Comparison of ENCODE assay signal across 23 cellular contexts in genomic region chr1:185419718-185420117, GRCh38.
DNase-seq lines count a peak whose midpoint lies in the region; ATAC-seq and TF ChIP-seq lines count a peak whose summit lies in the region.
"Had no signal": no experiment of that assay in that cellular context is flagged by ENCODE, and none has a peak within 500 bp of the region (broad histone marks: within the 10 kb centered on the region; RNA-seq: fewer than 3 reads in every experiment).

No MANE protein-coding gene starts in this region.

- no peak overlapping the region for H3K23ac ChIP-seq in mesenchymal stem cell (ENCODE audit: low read length in 2 of 2)

- WGBS in mesenchymal stem cell = 15% methylated on average over 3 of the region's 3 CpGs

- CTCF ChIA-PET in activated CD8-positive, alpha-beta T cell treated with anti-CD3 and anti-CD28 coated beads, Interleukin-2, amount 10 ng/mL, durations not matched to agents 7 days and 5 days (lab: Charles Lee) = interaction anchor here (1.0 to 2.9 kb wide), 7 partner anchors 15 to 250 kb away, joined by 3 to 15 read pairs (median 4); partner anchors contain the start of gene IVNS1ABP

- no peak overlapping the region for H2AK5ac ChIP-seq in mesenchymal stem cell (ENCODE audit: low read length, severe bottlenecking)

- no peak overlapping the region for H2BK12ac ChIP-seq in mesenchymal stem cell (ENCODE audit: low read length in 2 of 2)

- H3K4me1 Mint-ChIP-seq in activated CD8-positive, alpha-beta T cell treated with anti-CD3 and anti-CD28 coated beads, Interleukin-2, amount 10 ng/mL, durations not matched to agents 7 days and 5 days (ENCODE audit: low read depth) = peaks cover 81% of the 10 kb centered on the region

- H3K27ac ChIP-seq in mesenchymal stem cell (ENCODE audit: low read length, poor library complexity, severe bottlenecking) = no peak overlapping the region
- H3K27ac ChIP-seq: KMS-11, right lobe of liver, tibial artery had no signal

- H3K4me1 ChIP-seq in mesenchymal stem cell (ENCODE audit: control insufficient read depth, insufficient read depth, low read depth, low read length) = peaks cover 3% of the 10 kb centered on the region
- H3K4me1 ChIP-seq: right lobe of liver, stomach, tibial artery had no signal

- H4K8ac ChIP-seq in mesenchymal stem cell (ENCODE audit: low read length) = no peak overlapping the region

- no peak overlapping the region for H2BK120ac ChIP-seq in mesenchymal stem cell (ENCODE audit: low read depth, low read length)

- no peak overlapping the region for H3K4me3 Mint-ChIP-seq in activated CD8-positive, alpha-beta T cell treated with anti-CD3 and anti-CD28 coated beads, Interleukin-2, amount 10 ng/mL, durations not matched to agents 7 days and 5 days
- H3K4me3 Mint-ChIP-seq: activated naive CD8-positive, alpha-beta T cell treated with anti-CD3 and anti-CD28 coated beads, Interleukin-2, amount 50 U/mL, for 24 hours; CD4-positive, CD25-positive, alpha-beta regulatory T cell had no signal

- H2AFZ ChIP-seq in mesenchymal stem cell (ENCODE audit: low read depth, low read length) = no peak overlapping the region

- peaks cover 0 to 10% of the 10 kb centered on the region in 2 experiments for H3K27me3 ChIP-seq in mesenchymal stem cell (ENCODE audit: control insufficient read depth in 1 of 2, insufficient read depth in 1 of 2, low read length in 2 of 2)
- H3K27me3 ChIP-seq: right lobe of liver, stomach, tibial artery had no signal

- H3K9me3 Mint-ChIP-seq in activated CD8-positive, alpha-beta T cell treated with anti-CD3 and anti-CD28 coated beads, Interleukin-2, amount 10 ng/mL, durations not matched to agents 7 days and 5 days (ENCODE audit: insufficient read depth) = peaks cover 5% of the 10 kb centered on the region
- H3K9me3 Mint-ChIP-seq: activated naive CD8-positive, alpha-beta T cell treated with anti-CD3 and anti-CD28 coated beads, Interleukin-2, amount 50 U/mL, for 24 hours; activated T-helper 2 cell treated with anti-CD3 and anti-CD28 coated beads, Interferon-gamma antibody, Interleukin-2, Interleukin-4, amounts not matched to agents 10 μg/mL and 5 μg/mL and 100 μg/mL, durations not matched to agents 14 hours and 24 hours and 36 hours; naive thymus-derived CD8-positive, alpha-beta T cell had no signal

- H3K18ac ChIP-seq in mesenchymal stem cell (ENCODE audit: low read depth in 1 of 2, low read length in 2 of 2) = no peak overlapping the region

- H3K36me3 Mint-ChIP-seq in activated CD8-positive, alpha-beta T cell treated with anti-CD3 and anti-CD28 coated beads, Interleukin-2, amount 10 ng/mL, durations not matched to agents 7 days and 5 days (ENCODE audit: low read depth) = peaks cover 48% of the 10 kb centered on the region
- H3K36me3 Mint-ChIP-seq: CD4-positive, CD25-positive, alpha-beta regulatory T cell; naive thymus-derived CD8-positive, alpha-beta T cell had no signal

- no peaks in the 10 kb centered on the region for H3K79me1 ChIP-seq in mesenchymal stem cell (replicated peaks; ENCODE audit: low read length, poor library complexity, severe bottlenecking)

- no peak overlapping the region for H2BK15ac ChIP-seq in mesenchymal stem cell (ENCODE audit: low read depth, poor library complexity, severe bottlenecking)

- H3K4ac ChIP-seq in mesenchymal stem cell (ENCODE audit: low read depth in 1 of 2, low read length in 2 of 2) = no peak overlapping the region

- H4K91ac ChIP-seq in mesenchymal stem cell (ENCODE audit: low read length) = no peak overlapping the region

- H3K9ac ChIP-seq in mesenchymal stem cell (ENCODE audit: low read length) = no peak overlapping the region
- H3K9ac ChIP-seq: KMS-11 had no signal

- H3K4me3 ChIP-seq in AG10803 (ENCODE audit: low read length) (no peak overlapping the region), mesenchymal stem cell (ENCODE audit: insufficient read depth in 1 of 2, low read depth in 1 of 2, low read length in 2 of 2) (no peak overlapping the region)
- H3K4me3 ChIP-seq: right lobe of liver, stomach, tibial artery had no signal

- POLR2A ChIA-PET in activated CD8-positive, alpha-beta T cell treated with anti-CD3 and anti-CD28 coated beads, Interleukin-2, amount 10 ng/mL, durations not matched to agents 7 days and 5 days (lab: Charles Lee) = interaction anchor here (0.6 to 8.4 kb wide), 5 partner anchors 20 to 217 kb away, joined by 3 to 87 read pairs (median 9); partner anchors contain the start of gene IVNS1ABP

- H3K27ac Mint-ChIP-seq in activated CD8-positive, alpha-beta T cell treated with anti-CD3 and anti-CD28 coated beads, Interleukin-2, amount 10 ng/mL, durations not matched to agents 7 days and 5 days = peak overlapping the region; percentile 96
- H3K27ac Mint-ChIP-seq: activated naive CD8-positive, alpha-beta T cell treated with anti-CD3 and anti-CD28 coated beads, Interleukin-2, amount 50 U/mL, for 24 hours had no signal

- H3K14ac ChIP-seq in mesenchymal stem cell (ENCODE audit: low read length in 2 of 2) = no peak overlapping the region

- no peaks in the 10 kb centered on the region for H3K9me3 ChIP-seq in mesenchymal stem cell (ENCODE audit: control insufficient read depth, low read length)
- H3K9me3 ChIP-seq: right lobe of liver, stomach, tibial artery had no signal

- DNase-seq in AG10803 (ENCODE audit: low read depth) (peak; percentile 63), GM03348 (ENCODE audit: low spot score) (peak; percentile 30), mesenchymal stem cell (peak; percentile 26), NCI-H446 treated with DMSO at 0.1 percent for 48 hours (lab: John Stamatoyannopoulos, UW) (no peak)
- DNase-seq in activated CD8-positive, alpha-beta T cell treated with anti-CD3 and anti-CD28 coated beads, Interleukin-2, amount 10 ng/mL, durations not matched to agents 7 days and 5 days = no peak
- DNase-seq in central memory CD4-positive, alpha-beta T cell = no peak
- no peak for DNase-seq in activated naive CD4-positive, alpha-beta T cell (lab: John Stamatoyannopoulos, UW)
- DNase-seq: activated CD4-positive, alpha-beta T cell treated with anti-CD3 and anti-CD28 coated beads for 48 hours; activated CD8-positive, alpha-beta memory T cell treated with anti-CD3 and anti-CD28 coated beads, Interleukin-2, amount 50 U/mL, for 4 hours; activated naive CD8-positive, alpha-beta T cell treated with anti-CD3 and anti-CD28 coated beads, Interleukin-2, amount 50 U/mL, for 24 hours; CD4-positive, CD25-positive, alpha-beta regulatory T cell; midbrain; naive thymus-derived CD8-positive, alpha-beta T cell; NCI-H1417 treated with DMSO at 0.1 percent for 48 hours; NCI-H2171; NCI-H524; right lobe of liver; stimulated activated CD4-positive, alpha-beta T cell treated with anti-CD3 and anti-CD28 coated beads, Interleukin-15, amount 100 ng/mL, for 24 hours; stomach; tibial artery had no signal

- TF ChIP-seq CTCF in AG10803 (conservative IDR thresholded peaks at IDR 0.05; ENCODE audit: low read length) = no peak

- no peak overlapping the region for H2BK5ac ChIP-seq in mesenchymal stem cell (ENCODE audit: low read depth, low read length, poor library complexity, severe bottlenecking)

- H3K36me3 ChIP-seq in mesenchymal stem cell (ENCODE audit: control insufficient read depth in 1 of 2, insufficient read depth in 2 of 2, low read depth in 1 of 2, low read length in 2 of 2) = no peaks in the 10 kb centered on the region
- H3K36me3 ChIP-seq: right lobe of liver, stomach, tibial artery had no signal

- no peak for ATAC-seq in activated CD8-positive, alpha-beta T cell treated with anti-CD3 and anti-CD28 coated beads, Interleukin-2, amount 10 ng/mL, durations not matched to agents 7 days and 5 days
- no peak for ATAC-seq in HG03342 (IDR thresholded peaks at IDR 0.05; ENCODE audit: unreplicated experiment)
- ATAC-seq: activated naive CD8-positive, alpha-beta T cell treated with anti-CD3 and anti-CD28 coated beads, Interleukin-2, amount 50 U/mL, for 24 hours; naive thymus-derived CD8-positive, alpha-beta T cell had no signal

- no peak overlapping the region for H3K4me2 ChIP-seq in mesenchymal stem cell (ENCODE audit: low read length, poor library complexity, severe bottlenecking)
- H3K4me2 ChIP-seq: KMS-11 had no signal

- no peaks in the 10 kb centered on the region for H3K27me3 Mint-ChIP-seq in activated CD8-positive, alpha-beta T cell treated with anti-CD3 and anti-CD28 coated beads, Interleukin-2, amount 10 ng/mL, durations not matched to agents 7 days and 5 days (ENCODE audit: low read depth)
- H3K27me3 Mint-ChIP-seq: CD4-positive, CD25-positive, alpha-beta regulatory T cell had no signal

Comparison
In these comparisons a context has a peak if more than half of its experiments do, and no peak if none do; other contexts are left out.
1. DNase-seq: peak in AG10803 (single experiment), GM03348 (single experiment) and mesenchymal stem cell (single experiment); none in activated CD8-positive, alpha-beta T cell treated with anti-CD3 and anti-CD28 coated beads, Interleukin-2, amount 10 ng/mL, durations not matched to agents 7 days and 5 days (single experiment), central memory CD4-positive, alpha-beta T cell (single experiment), NCI-H446 treated with DMSO at 0.1 percent for 48 hours (single experiment) and activated naive CD4-positive, alpha-beta T cell (0 of 4).